ENCODE assay signal across 29 cellular contexts in the genomic region with DNA sequence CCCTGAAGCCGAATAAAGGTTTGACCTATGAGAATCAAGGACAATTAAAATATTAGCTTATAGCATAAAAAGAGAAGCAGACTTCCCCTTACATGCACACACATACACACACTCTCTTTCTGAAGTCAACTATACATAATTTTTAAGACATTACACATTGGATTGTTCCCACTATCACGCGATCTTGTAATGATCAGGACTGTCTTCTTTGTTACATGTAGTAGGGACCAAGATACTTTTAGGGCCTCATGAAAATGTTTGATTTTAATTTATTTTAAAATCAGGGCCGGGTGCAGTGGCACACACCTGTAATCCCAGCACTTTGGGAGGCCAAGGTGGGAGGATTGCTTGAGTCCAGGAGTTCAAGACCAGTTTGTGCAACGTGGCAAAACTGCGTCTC.
"Had no signal": no experiment of that assay in that cellular context is flagged by ENCODE, and none has a peak within 500 bp of the region (broad histone marks: within the 10 kb centered on the region; RNA-seq: fewer than 3 reads in every experiment).

No MANE protein-coding gene starts in this region.

- H3K36me3 ChIP-seq: colonic mucosa, esophagus muscularis mucosa, esophagus squamous epithelium, gastrocnemius medialis, gastroesophageal sphincter, heart left ventricle, heart right ventricle had no signal

- H3K27ac ChIP-seq: colonic mucosa, coronary artery, dorsolateral prefrontal cortex, epithelial cell of prostate, esophagus muscularis mucosa, esophagus squamous epithelium, foreskin keratinocyte, gastrocnemius medialis, gastroesophageal sphincter, heart left ventricle, heart right ventricle had no signal

- ATAC-seq: effector memory CD8-positive, alpha-beta T cell; esophagus mucosa; foreskin keratinocyte; gastrocnemius medialis; gastroesophageal sphincter; heart left ventricle; heart right ventricle had no signal

- H3K4me1 ChIP-seq: colonic mucosa had no signal

- H3K27me3 ChIP-seq: colonic mucosa, dorsolateral prefrontal cortex, esophagus muscularis mucosa, esophagus squamous epithelium, foreskin keratinocyte, gastrocnemius medialis, gastroesophageal sphincter, heart left ventricle, heart right ventricle had no signal

- H3K9me3 Mint-ChIP-seq: dendritic cell treated with granulocyte-macrophage colony-stimulating factor and Interleukin-4, amounts not matched to agents 40 ng/mL and 50 ng/mL, for 4 days; effector memory CD8-positive, alpha-beta T cell; endodermal cell had no signal

- DNase-seq: colonic mucosa; cortex of kidney; dermis blood vessel endothelial cell; dorsolateral prefrontal cortex; effector CD4-positive, alpha-beta T cell; effector CD8-positive, alpha-beta T cell; effector memory CD4-positive, alpha-beta T cell; effector memory CD8-positive, alpha-beta T cell; endodermal cell; erythroblast; esophagus squamous epithelium; foreskin fibroblast; foreskin keratinocyte; foreskin melanocyte; gastrocnemius medialis; glutamatergic neuron; head of caudate nucleus; heart left ventricle; heart right ventricle had no signal

- H3K4me3 ChIP-seq: colonic mucosa, coronary artery, dorsolateral prefrontal cortex, esophagus muscularis mucosa, esophagus squamous epithelium, gastrocnemius medialis, gastroesophageal sphincter, heart left ventricle, heart right ventricle had no signal

- H3K4me3 Mint-ChIP-seq: dendritic cell treated with granulocyte-macrophage colony-stimulating factor and Interleukin-4, amounts not matched to agents 40 ng/mL and 50 ng/mL, for 4 days; effector memory CD8-positive, alpha-beta T cell; endodermal cell had no signal

- H3K27ac Mint-ChIP-seq: dendritic cell treated with granulocyte-macrophage colony-stimulating factor and Interleukin-4, amounts not matched to agents 40 ng/mL and 50 ng/mL, for 4 days; effector memory CD8-positive, alpha-beta T cell; endodermal cell had no signal

- FAIRE-seq: colon, endometrium, endothelial cell of umbilical vein, frontal cortex had no signal

- H3K9me3 ChIP-seq: colonic mucosa, esophagus muscularis mucosa, esophagus squamous epithelium, gastrocnemius medialis, gastroesophageal sphincter, heart left ventricle, heart right ventricle had no signal

- H3K27me3 Mint-ChIP-seq: dendritic cell treated with granulocyte-macrophage colony-stimulating factor and Interleukin-4, amounts not matched to agents 40 ng/mL and 50 ng/mL, for 4 days had no signal
